8 cellular contexts compared by ENCODE assay signal in genomic region chr11:128695539-128696221, GRCh38. TPM values are rescaled to one million over a fixed set of nuclear protein-coding genes. Genes with fewer than 3 reads are reported as not detected.
DNase-seq lines count a peak whose midpoint lies in the region; ATAC-seq and TF ChIP-seq lines count a peak whose summit lies in the region.

No MANE protein-coding gene starts in this region.

- WGBS in hepatocyte (ENCODE audit: low lambda C conversion rate, missing lambda C conversion rate) = 53% methylated on average over 6 of the region's 6 CpGs

- H3K36me3 Mint-ChIP-seq in activated naive CD4-positive, alpha-beta T cell treated with anti-CD3 and anti-CD28 coated beads, Interleukin-2, amount 10 ng/mL, durations not matched to agents 7 days and 5 days = peaks cover 47% of the 10 kb centered on the region

- H3K27me3 ChIP-seq in hepatocyte = peaks cover 80% of the 10 kb centered on the region

- no peaks in the 10 kb centered on the region for H3K9me2 ChIP-seq in hepatocyte (replicated peaks; ENCODE audit: insufficient read depth)

- H3K9me3 Mint-ChIP-seq in activated naive CD4-positive, alpha-beta T cell treated with anti-CD3 and anti-CD28 coated beads, Interleukin-2, amount 10 ng/mL, durations not matched to agents 7 days and 5 days = peaks cover 3% of the 10 kb centered on the region

- peaks cover 9% of the 10 kb centered on the region for H3K4me1 ChIP-seq in hepatocyte (ENCODE audit: insufficient read depth)

- H3K4me3 ChIP-seq in hepatocyte = no peak overlapping the region

- no peaks in the 10 kb centered on the region for H3K36me3 ChIP-seq in hepatocyte (replicated peaks; ENCODE audit: insufficient read depth, low read depth)

- no peaks in the 10 kb centered on the region for H3K79me2 ChIP-seq in hepatocyte

- H3K27ac Mint-ChIP-seq in activated naive CD4-positive, alpha-beta T cell treated with anti-CD3 and anti-CD28 coated beads, Interleukin-2, amount 10 ng/mL, durations not matched to agents 7 days and 5 days = peak overlapping the region; percentile 94

- CTCF ChIA-PET in activated naive CD4-positive, alpha-beta T cell treated with anti-CD3 and anti-CD28 coated beads, Interleukin-2, amount 10 ng/mL, durations not matched to agents 7 days and 5 days (lab: Charles Lee) = interaction anchor here (0.7 to 1.7 kb wide), 9 partner anchors 15 to 404 kb away, joined by 3 to 6 read pairs (median 3); no protein-coding TSS in a partner anchor

- peak overlapping the region; percentile 87 for H3K4me3 Mint-ChIP-seq in activated naive CD4-positive, alpha-beta T cell treated with anti-CD3 and anti-CD28 coated beads, Interleukin-2, amount 10 ng/mL, durations not matched to agents 7 days and 5 days

- ATAC-seq in stimulated activated naive CD8-positive, alpha-beta T cell treated with anti-CD3 and anti-CD28 coated beads, Interleukin-15, Interleukin-2, amounts not matched to agents 100 U/mL and 50 U/mL, for 24 hours = peak; percentile 30

- H3K27ac ChIP-seq in hepatocyte = no peak overlapping the region

- H4K20me1 ChIP-seq in hepatocyte (ENCODE audit: insufficient read depth, poor library complexity, severe bottlenecking) = no peaks in the 10 kb centered on the region

- H3K4me2 ChIP-seq in hepatocyte = peak overlapping the region; percentile 87

- DNase-seq in activated CD8-positive, alpha-beta memory T cell treated with anti-CD3 and anti-CD28 coated beads for 24 hours = peak; percentile 70
- DNase-seq in activated CD8-positive, alpha-beta memory T cell treated with anti-CD3 and anti-CD28 coated beads, Interleukin-2, amount 50 U/mL, for 48 hours = no peak
- DNase-seq in HT1080 (ENCODE audit: low read depth) = peak; percentile 76
- peak; percentile 65 for DNase-seq in activated naive CD4-positive, alpha-beta T cell treated with anti-CD3 and anti-CD28 coated beads, Interleukin-2, amount 10 ng/mL, durations not matched to agents 7 days and 5 days
- DNase-seq in hepatocyte (ENCODE audit: low spot score) = no peak
- peak; percentile 40 for DNase-seq in stimulated activated naive CD8-positive, alpha-beta T cell treated with anti-CD3 and anti-CD28 coated beads, Interleukin-15, Interleukin-2, amounts not matched to agents 100 U/mL and 50 U/mL, for 24 hours
- DNase-seq in kidney glomerular epithelial cell (lab: John Stamatoyannopoulos, UW) = no peak
- no peak for DNase-seq in SW480 (ENCODE audit: low spot score)

- no peaks in the 10 kb centered on the region for H3K9me3 ChIP-seq in hepatocyte (ENCODE audit: low read depth)

- peaks cover 33% of the 10 kb centered on the region for H3K27me3 Mint-ChIP-seq in activated naive CD4-positive, alpha-beta T cell treated with anti-CD3 and anti-CD28 coated beads, Interleukin-2, amount 10 ng/mL, durations not matched to agents 7 days and 5 days

- peaks cover 68% of the 10 kb centered on the region for H3K4me1 Mint-ChIP-seq in activated naive CD4-positive, alpha-beta T cell treated with anti-CD3 and anti-CD28 coated beads, Interleukin-2, amount 10 ng/mL, durations not matched to agents 7 days and 5 days

- no peak for TF ChIP-seq CTCF in hepatocyte (IDR thresholded peaks at IDR 0.05; ENCODE audit: poor library complexity)

- H2AFZ ChIP-seq in hepatocyte = no peak overlapping the region

RNA-seq across cellular contexts. Expression of gene FLI1, which starts 1.8 kb away (rescaled TPM):
- total RNA-seq in HT1080 (2014; rRNA removed; shearing (Covaris generic)) = 47.8 and 62.6 TPM in 2 replicates
- polyA plus RNA-seq in HT1080 (2015; cell fraction: cytosol; rRNA removed) = 23.2 and 25.3 TPM in 2 replicates
- polyA plus RNA-seq in HT1080 (2015; cell fraction: nucleus; rRNA removed) = 20.8 and 25.0 TPM in 2 replicates
- 3.7 and 8.5 TPM in 2 replicates for total RNA-seq in hepatocyte
- 1.4 and 2.4 TPM in 2 replicates for polyA plus RNA-seq in hepatocyte

Comparison
In these comparisons a context has a peak if more than half of its experiments do, and no peak if none do; other contexts are left out.
1. DNase-seq: peak in activated CD8-positive, alpha-beta memory T cell treated with anti-CD3 and anti-CD28 coated beads for 24 hours (single experiment), HT1080 (single experiment), activated naive CD4-positive, alpha-beta T cell treated with anti-CD3 and anti-CD28 coated beads, Interleukin-2, amount 10 ng/mL, durations not matched to agents 7 days and 5 days (single experiment) and stimulated activated naive CD8-positive, alpha-beta T cell treated with anti-CD3 and anti-CD28 coated beads, Interleukin-15, Interleukin-2, amounts not matched to agents 100 U/mL and 50 U/mL, for 24 hours (single experiment); none in activated CD8-positive, alpha-beta memory T cell treated with anti-CD3 and anti-CD28 coated beads, Interleukin-2, amount 50 U/mL, for 48 hours (single experiment), hepatocyte (single experiment), kidney glomerular epithelial cell (single experiment) and SW480 (single experiment).